1 cellular context compared by ENCODE assay signal in the genomic region with DNA sequence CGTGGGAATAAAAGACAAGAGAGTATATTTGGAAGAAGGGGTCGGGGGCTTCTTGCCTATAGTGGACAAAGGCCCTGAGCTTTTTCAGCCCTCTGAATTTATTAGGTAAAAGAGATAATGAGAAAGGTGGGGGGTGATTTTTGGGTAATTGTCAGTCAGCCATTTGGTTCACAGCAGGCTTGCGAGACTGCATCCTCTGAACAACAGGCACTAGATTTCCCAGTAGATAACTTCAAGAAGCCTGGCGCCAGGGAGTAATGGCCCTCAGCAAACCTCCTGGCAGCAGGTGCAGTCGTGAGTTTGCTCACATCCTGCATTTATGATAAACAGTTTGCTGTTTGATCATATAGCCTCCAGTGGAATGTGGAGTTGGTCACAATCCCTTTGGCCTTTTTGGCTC.
TF ChIP-seq lines count a peak whose summit lies in the region.

No MANE protein-coding gene starts in this region.

TF ChIP-seq in endothelial cell of umbilical vein, 7 proteins besides CTCF, POLR2A, EP300 and RAD21:
- TF ChIP-seq MAX (IDR thresholded peaks at IDR 0.05; ENCODE audit: insufficient read depth, insufficient read length) = no peak
- TF ChIP-seq POLR2AphosphoS5 (IDR thresholded peaks at IDR 0.05; ENCODE audit: insufficient read depth, low read depth, low read length) = no peak
- TF ChIP-seq GATA2 (IDR thresholded peaks at IDR 0.05; ENCODE audit: insufficient read depth, insufficient read length, low read depth, low read length) = no peak
- TF ChIP-seq EZH2 (IDR thresholded peaks at IDR 0.05; ENCODE audit: borderline replicate concordance, low read depth, low read length, severe bottlenecking) = no peak
- no peak for TF ChIP-seq FOS (IDR thresholded peaks at IDR 0.05; ENCODE audit: borderline replicate concordance, insufficient read depth, low read length)
- no peak for TF ChIP-seq MYC (IDR thresholded peaks at IDR 0.05; ENCODE audit: low read depth, low read length)
- TF ChIP-seq JUN (IDR thresholded peaks at IDR 0.05; ENCODE audit: borderline replicate concordance, insufficient read depth, insufficient read length, low read depth) = no peak
